In genomic region chr20:63224272-63225081, GRCh38 we compare ENCODE assay signal across 9 cellular contexts. TPM values are rescaled to one million over a fixed set of nuclear protein-coding genes. Genes with fewer than 3 reads are reported as not detected.
DNase-seq lines count a peak whose midpoint lies in the region; ATAC-seq, FAIRE-seq and TF ChIP-seq lines count a peak whose summit lies in the region.
"Had no signal": no experiment of that assay in that cellular context is flagged by ENCODE, and none has a peak within 500 bp of the region (broad histone marks: within the 10 kb centered on the region; RNA-seq: fewer than 3 reads in every experiment).

No MANE protein-coding gene starts in this region.

- CTCF ChIA-PET in K562 (lab: Yijun Ruan, JAX; ENCODE audit: low intra/inter-chr PET ratio) = interaction anchor here (0.7 kb wide), 1 partner anchor 35 kb away, joined by 3 read pairs; no protein-coding TSS in a partner anchor

- intact Hi-C loops in K562 (cut with micrococcal nuclease) = loop anchor here (5.0 kb wide), 2 partner anchors 68 to 158 kb away; partner anchors contain the start of gene COL20A1

- TF ChIP-seq CTCF in K562 (IDR thresholded peaks at IDR 0.05 in 2 of 3, conservative IDR thresholded peaks at IDR 0.05 in 1 of 3; ENCODE audit: insufficient read depth in 2 of 3, low read depth in 1 of 3, low read length in 3 of 3) = peak; percentile 20 to 51 (median 23); a peak in 4 of 6 replicates

- no peaks in the 10 kb centered on the region for H3K79me2 ChIP-seq in K562 (ENCODE audit: control insufficient read depth, insufficient read depth, low read length)

- WGBS in K562 (ENCODE audit: insufficient coverage, low coverage, missing lambda C conversion rate) = 9% methylated on average over 14 of the region's 16 CpGs

- TF ChIP-seq RAD21 in K562 (CRISPR knock-in tag; conservative IDR thresholded peaks at IDR 0.05 in 1 of 2, IDR thresholded peaks at IDR 0.05 in 1 of 2) = 0 out of 4 replicates have a peak, but pooled peaks of 1 of the 2 experiments have one; percentile 14

- no TSS peak for BruUV-seq in K562 (replicated peaks; lab: Mats Ljungman, UMichigan)

- no peaks in the 10 kb centered on the region for H3K36me3 ChIP-seq in K562 (ENCODE audit: control insufficient read depth, insufficient read depth, low read length)

- FAIRE-seq in K562 (lab: Jason Lieb, UNC) = no peak

- DNase-seq in COR-L47 (lab: John Stamatoyannopoulos, UW) (peak; percentile 77), NCI-H146 (lab: John Stamatoyannopoulos, UW) (peak; percentile 68), K562 (ENCODE audit: extremely low read depth in 1 of 4, low spot score in 3 of 4) (peak; percentile 47 to 57 (median 56)), medulla oblongata (ENCODE audit: extremely low spot score) (peak; percentile 37), DMS114 treated with DMSO at 0.1 percent for 48 hours (lab: John Stamatoyannopoulos, UW; ENCODE audit: unreplicated experiment) (no peak)
- no peak for DNase-seq in stimulated activated CD4-positive, alpha-beta T cell treated with anti-CD3 and anti-CD28 coated beads, Interleukin-2, amount 100 ng/mL, for 24 hours
- DNase-seq: NCI-H524 treated with DMSO at 0.1 percent for 48 hours had no signal

- no peak overlapping the region for H3K4me3 ChIP-seq in K562

- peaks cover 0 to 23% of the 10 kb centered on the region in 2 experiments; a peak in 1 of 5 replicates for H3K4me1 ChIP-seq in K562 (replicated peaks in 1 of 2; ENCODE audit: control insufficient read depth in 2 of 2, insufficient read depth in 2 of 2, low read length in 2 of 2)

- POLR2A ChIA-PET in K562 (lab: Yijun Ruan, JAX) = interaction anchor here (0.6 to 1.1 kb wide), 6 partner anchors 9 to 242 kb away, joined by 3 to 5 read pairs (median 3); partner anchors contain the start of genes ARFGAP1 and NKAIN4

- TF ChIP-seq POLR2A in K562 (conservative IDR thresholded peaks at IDR 0.05) = no peak

- in situ Hi-C loops in K562 (cut with MboI) = no loop called here

- H2AFZ ChIP-seq in K562 (ENCODE audit: low read depth, low read length) = no peak overlapping the region

- TF ChIP-seq EP300 in K562 (IDR thresholded peaks at IDR 0.05; ENCODE audit: low read length) = no peak

- H3K27ac ChIP-seq in K562 (ENCODE audit: extremely low read depth, low read depth, low read length) = no peak overlapping the region

- no peaks in the 10 kb centered on the region for H4K20me1 ChIP-seq in K562 (replicated peaks; ENCODE audit: control insufficient read depth, insufficient read depth, low read length)

- peaks cover 10 to 47% of the 10 kb centered on the region in 2 experiments for H3K27me3 ChIP-seq in K562 (ENCODE audit: control insufficient read depth in 2 of 2, insufficient read depth in 2 of 2, low read length in 2 of 2)

- H3K9ac ChIP-seq in K562 (ENCODE audit: insufficient read depth in 1 of 2, low read depth in 2 of 2, low read length in 2 of 2) = peak overlapping the region in 1 of 2 experiments; percentile 15; a peak in 1 of 4 replicates

- no peak overlapping the region for H3K4me2 ChIP-seq in K562 (ENCODE audit: insufficient read depth, low read length)

- H3K9me1 ChIP-seq in K562 (ENCODE audit: control insufficient read depth, insufficient read depth, low read length) = no peaks in the 10 kb centered on the region

- ATAC-seq in K562 = peak; percentile 85
- ATAC-seq in HG03439 (IDR thresholded peaks at IDR 0.05; ENCODE audit: unreplicated experiment) = no peak
- ATAC-seq in HG03135 (IDR thresholded peaks at IDR 0.05; ENCODE audit: unreplicated experiment) = no peak

- no peaks in the 10 kb centered on the region for H3K9me3 ChIP-seq in K562 (replicated peaks; ENCODE audit: control insufficient read depth, insufficient read depth, low read depth, low read length)

RNA-seq across cellular contexts. Expression of gene YTHDF1, which starts 8.5 kb away (rescaled TPM):
- total RNA-seq in K562 (2011; cell fraction: chromatin; rRNA removed; ENCODE audit: low replicate concordance) = 41.5 and 53.5 TPM in 2 replicates
- total RNA-seq in K562 (2011; cell fraction: nucleolus; rRNA removed) = 31.1 and 36.5 TPM in 2 replicates
- total RNA-seq in K562 (2011; cell fraction: nucleoplasm; rRNA removed) = 30.2 and 31.3 TPM in 2 replicates
- 20.8 and 26.6 TPM in 2 replicates for total RNA-seq in K562 (2014; rRNA removed)
- 18.0 and 19.0 TPM in 2 replicates for total RNA-seq in K562 (2014; rRNA removed; fragmentation: Illumina TruSeq; extraction: Trizol)
- 26.5 and 27.8 TPM in 2 replicates for total RNA-seq in K562 (2015; rRNA removed; fragmentation: Illumina TruSeq; extraction: Trizol)
- total RNA-seq in K562 (2021) = 41.8 and 42.4 TPM in 2 replicates
- 20.5 and 27.9 TPM in 2 replicates for polyA plus RNA-seq in K562 (2011; rRNA removed)
- polyA plus RNA-seq in K562 (2011; cell fraction: cytosol; rRNA removed) = 21.3 and 25.6 TPM in 2 replicates
- 38.5 and 52.3 TPM in 2 replicates for polyA plus RNA-seq in K562 (2011; cell fraction: nucleus; rRNA removed)
- polyA plus RNA-seq in K562 (2012) = 27.6 and 28.6 TPM in 2 replicates
- 29.3 and 31.6 TPM in 2 replicates for polyA plus RNA-seq in K562 (2014; fragmentation: Illumina TruSeq; extraction: Trizol)
- 10 to 100 TPM; 10.1 to 11.1 TPM for polyA plus RNA-seq in K562 (2014; fragmentation: Nextera tagmentation; extraction: Ambion mirVana)
- polyA plus RNA-seq in K562 (2014; rRNA removed) = 28.6 and 33.2 TPM in 2 replicates
- 14.0 and 22.8 TPM in 2 replicates for polyA minus RNA-seq in K562 (2011; rRNA and poly(A)+ RNA removed)
- 24.0 and 25.9 TPM in 2 replicates for polyA minus RNA-seq in K562 (2011; cell fraction: cytosol; rRNA and poly(A)+ RNA removed)
- 8.9 and 11.0 TPM in 2 replicates for polyA minus RNA-seq in K562 (2011; cell fraction: nucleus; rRNA and poly(A)+ RNA removed)

RNA-seq across cellular contexts. Expression of gene BIRC7, which starts 11.2 kb away (rescaled TPM):
- 0.51 and 0.74 TPM in 2 replicates for total RNA-seq in K562 (2011; cell fraction: chromatin; rRNA removed; ENCODE audit: low replicate concordance)
- total RNA-seq in K562 (2011; cell fraction: nucleolus; rRNA removed) = 1.3 and 1.4 TPM in 2 replicates
- 0.46 and 0.88 TPM in 2 replicates for total RNA-seq in K562 (2011; cell fraction: nucleoplasm; rRNA removed)
- total RNA-seq in K562 (2014; rRNA removed) = not detected in 2 replicates
- not detected in 2 replicates for total RNA-seq in K562 (2014; rRNA removed; fragmentation: Illumina TruSeq; extraction: Trizol)
- total RNA-seq in K562 (2015; rRNA removed; fragmentation: Illumina TruSeq; extraction: Trizol) = 0.14 TPM in 1 of 2 replicates, not detected in the other
- 0.18 and 0.27 TPM in 2 replicates for total RNA-seq in K562 (2021)
- 0.14 and 0.24 TPM in 2 replicates for polyA plus RNA-seq in K562 (2011; rRNA removed)
- 0.12 and 0.88 TPM in 2 replicates for polyA plus RNA-seq in K562 (2011; cell fraction: cytosol; rRNA removed)
- 1.5 and 2.8 TPM in 2 replicates for polyA plus RNA-seq in K562 (2011; cell fraction: nucleus; rRNA removed)
- 0.18 and 0.68 TPM in 2 replicates for polyA plus RNA-seq in K562 (2012)
- polyA plus RNA-seq in K562 (2014; fragmentation: Illumina TruSeq; extraction: Trizol) = not detected in 2 replicates
- not detected for polyA plus RNA-seq in K562 (2014; fragmentation: Nextera tagmentation; extraction: Ambion mirVana)
- 0.16 and 0.19 TPM in 2 replicates for polyA plus RNA-seq in K562 (2014; rRNA removed)
- polyA minus RNA-seq in K562 (2011; rRNA and poly(A)+ RNA removed) = not detected in 2 replicates
- polyA minus RNA-seq in K562 (2011; cell fraction: cytosol; rRNA and poly(A)+ RNA removed) = not detected in 2 replicates
- 0.44 and 0.81 TPM in 2 replicates for polyA minus RNA-seq in K562 (2011; cell fraction: nucleus; rRNA and poly(A)+ RNA removed)

RNA-seq across cellular contexts. Expression of gene NKAIN4, which starts 29.8 kb away (rescaled TPM):
- not detected in 2 replicates for total RNA-seq in K562 (2011; cell fraction: chromatin; rRNA removed; ENCODE audit: low replicate concordance)
- total RNA-seq in K562 (2011; cell fraction: nucleolus; rRNA removed) = not detected in 2 replicates
- not detected in 2 replicates for total RNA-seq in K562 (2011; cell fraction: nucleoplasm; rRNA removed)
- not detected in 2 replicates for total RNA-seq in K562 (2014; rRNA removed)
- not detected in 2 replicates for total RNA-seq in K562 (2014; rRNA removed; fragmentation: Illumina TruSeq; extraction: Trizol)
- total RNA-seq in K562 (2015; rRNA removed; fragmentation: Illumina TruSeq; extraction: Trizol) = not detected in 2 replicates
- not detected in 2 replicates for total RNA-seq in K562 (2021)
- not detected in 2 replicates for polyA plus RNA-seq in K562 (2011; rRNA removed)
- polyA plus RNA-seq in K562 (2011; cell fraction: cytosol; rRNA removed) = not detected in 2 replicates
- not detected in 2 replicates for polyA plus RNA-seq in K562 (2011; cell fraction: nucleus; rRNA removed)
- polyA plus RNA-seq in K562 (2012) = not detected in 2 replicates
- not detected in 2 replicates for polyA plus RNA-seq in K562 (2014; fragmentation: Illumina TruSeq; extraction: Trizol)
- polyA plus RNA-seq in K562 (2014; fragmentation: Nextera tagmentation; extraction: Ambion mirVana) = not detected
- polyA plus RNA-seq in K562 (2014; rRNA removed) = not detected in 2 replicates
- not detected in 2 replicates for polyA minus RNA-seq in K562 (2011; rRNA and poly(A)+ RNA removed)
- polyA minus RNA-seq in K562 (2011; cell fraction: cytosol; rRNA and poly(A)+ RNA removed) = not detected in 2 replicates
- not detected in 2 replicates for polyA minus RNA-seq in K562 (2011; cell fraction: nucleus; rRNA and poly(A)+ RNA removed)

RNA-seq across cellular contexts. Expression of gene ARFGAP1, which starts 48.1 kb away (rescaled TPM):
- 379 and 853 TPM in 2 replicates for total RNA-seq in K562 (2011; cell fraction: chromatin; rRNA removed; ENCODE audit: low replicate concordance)
- 493 and 502 TPM in 2 replicates for total RNA-seq in K562 (2011; cell fraction: nucleolus; rRNA removed)
- 305 and 355 TPM in 2 replicates for total RNA-seq in K562 (2011; cell fraction: nucleoplasm; rRNA removed)
- total RNA-seq in K562 (2014; rRNA removed) (42.4 and 44.3 TPM in 2 replicates), K562 (2014; rRNA removed; fragmentation: Illumina TruSeq; extraction: Trizol) (15.7 and 17.6 TPM in 2 replicates), K562 (2015; rRNA removed; fragmentation: Illumina TruSeq; extraction: Trizol) (33.5 and 33.9 TPM in 2 replicates), K562 (2021) (85.3 and 102 TPM in 2 replicates)
- polyA plus RNA-seq in K562 (2011; rRNA removed) (39.1 and 89.8 TPM in 2 replicates), K562 (2014; fragmentation: Illumina TruSeq; extraction: Trizol) (24.9 and 45.2 TPM in 2 replicates), K562 (2014; fragmentation: Nextera tagmentation; extraction: Ambion mirVana) (under 1 TPM; 0.53 to 0.95 TPM), K562 (2014; rRNA removed) (54.4 and 73.2 TPM in 2 replicates)
- 59.1 and 89.5 TPM in 2 replicates for polyA plus RNA-seq in K562 (2011; cell fraction: cytosol; rRNA removed)
- polyA plus RNA-seq in K562 (2011; cell fraction: nucleus; rRNA removed) = 848 and 934 TPM in 2 replicates
- 64.7 and 85.4 TPM in 2 replicates for polyA plus RNA-seq in K562 (2012)
- polyA minus RNA-seq in K562 (2011; rRNA and poly(A)+ RNA removed) = 24.6 and 29.9 TPM in 2 replicates
- 33.3 and 40.3 TPM in 2 replicates for polyA minus RNA-seq in K562 (2011; cell fraction: cytosol; rRNA and poly(A)+ RNA removed)
- 103 and 183 TPM in 2 replicates for polyA minus RNA-seq in K562 (2011; cell fraction: nucleus; rRNA and poly(A)+ RNA removed)

Comparison
In these comparisons a context has a peak if more than half of its experiments do, and no peak if none do; other contexts are left out.
1. DNase-seq: peak in COR-L47 (single experiment), NCI-H146 (single experiment), K562 (4 of 4) and medulla oblongata (single experiment); none in stimulated activated CD4-positive, alpha-beta T cell treated with anti-CD3 and anti-CD28 coated beads, Interleukin-2, amount 100 ng/mL, for 24 hours (0 of 2) and DMS114 treated with DMSO at 0.1 percent for 48 hours (single experiment).